ENCODE assay signal across 1 cellular context in the genomic region with DNA sequence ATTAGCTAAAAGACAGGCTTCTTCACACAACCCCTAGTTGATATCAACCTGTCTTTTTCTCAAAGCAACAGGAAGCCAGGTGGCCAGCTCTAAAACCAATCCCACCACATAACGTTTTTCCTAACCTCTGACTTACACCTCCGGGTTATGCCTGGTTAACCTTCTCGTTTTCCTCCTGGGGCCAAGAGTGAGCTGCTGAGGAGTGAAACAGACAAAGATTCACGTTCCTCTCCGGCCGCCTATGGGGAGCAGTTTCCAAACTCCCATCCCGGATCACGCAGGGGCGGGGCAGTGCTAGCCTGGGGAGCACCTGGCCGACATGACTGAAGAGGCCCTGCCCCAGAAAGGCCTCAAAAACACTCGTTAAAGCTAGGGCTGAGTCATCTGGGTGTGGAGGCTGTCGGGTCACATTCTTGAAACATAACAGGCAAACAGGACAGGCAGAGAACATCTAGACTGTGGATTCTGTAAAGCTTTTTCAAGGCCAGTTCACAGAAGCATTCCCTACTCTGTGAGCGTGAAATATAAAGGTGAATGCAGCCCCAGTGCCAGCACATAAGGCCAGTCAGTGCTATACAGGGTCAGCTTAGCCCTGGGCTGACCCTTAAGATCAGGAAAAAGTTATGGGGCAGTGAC.
TF ChIP-seq lines count a peak whose summit lies in the region.

No MANE protein-coding gene starts in this region.

TF ChIP-seq in K562, 482 proteins besides CTCF, POLR2A, EP300 and RAD21 (continued from another document and continues in another):
- TF ChIP-seq, protein P1, sequence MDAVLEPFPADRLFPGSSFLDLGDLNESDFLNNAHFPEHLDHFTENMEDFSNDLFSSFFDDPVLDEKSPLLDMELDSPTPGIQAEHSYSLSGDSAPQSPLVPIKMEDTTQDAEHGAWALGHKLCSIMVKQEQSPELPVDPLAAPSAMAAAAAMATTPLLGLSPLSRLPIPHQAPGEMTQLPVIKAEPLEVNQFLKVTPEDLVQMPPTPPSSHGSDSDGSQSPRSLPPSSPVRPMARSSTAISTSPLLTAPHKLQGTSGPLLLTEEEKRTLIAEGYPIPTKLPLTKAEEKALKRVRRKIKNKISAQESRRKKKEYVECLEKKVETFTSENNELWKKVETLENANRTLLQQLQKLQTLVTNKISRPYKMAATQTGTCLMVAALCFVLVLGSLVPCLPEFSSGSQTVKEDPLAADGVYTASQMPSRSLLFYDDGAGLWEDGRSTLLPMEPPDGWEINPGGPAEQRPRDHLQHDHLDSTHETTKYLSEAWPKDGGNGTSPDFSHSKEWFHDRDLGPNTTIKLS (IDR thresholded peaks at IDR 0.05; ENCODE audit: borderline replicate concordance, low read depth), result no peak; the same call in 1 of the 2 replicates
- TF ChIP-seq, protein P2, sequence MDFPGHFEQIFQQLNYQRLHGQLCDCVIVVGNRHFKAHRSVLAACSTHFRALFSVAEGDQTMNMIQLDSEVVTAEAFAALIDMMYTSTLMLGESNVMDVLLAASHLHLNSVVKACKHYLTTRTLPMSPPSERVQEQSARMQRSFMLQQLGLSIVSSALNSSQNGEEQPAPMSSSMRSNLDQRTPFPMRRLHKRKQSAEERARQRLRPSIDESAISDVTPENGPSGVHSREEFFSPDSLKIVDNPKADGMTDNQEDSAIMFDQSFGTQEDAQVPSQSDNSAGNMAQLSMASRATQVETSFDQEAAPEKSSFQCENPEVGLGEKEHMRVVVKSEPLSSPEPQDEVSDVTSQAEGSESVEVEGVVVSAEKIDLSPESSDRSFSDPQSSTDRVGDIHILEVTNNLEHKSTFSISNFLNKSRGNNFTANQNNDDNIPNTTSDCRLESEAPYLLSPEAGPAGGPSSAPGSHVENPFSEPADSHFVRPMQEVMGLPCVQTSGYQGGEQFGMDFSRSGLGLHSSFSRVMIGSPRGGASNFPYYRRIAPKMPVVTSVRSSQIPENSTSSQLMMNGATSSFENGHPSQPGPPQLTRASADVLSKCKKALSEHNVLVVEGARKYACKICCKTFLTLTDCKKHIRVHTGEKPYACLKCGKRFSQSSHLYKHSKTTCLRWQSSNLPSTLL (IDR thresholded peaks at IDR 0.05), result no peak
- TF ChIP-seq NBN (IDR thresholded peaks at IDR 0.05; ENCODE audit: low read depth) (no peak), POLR2B (IDR thresholded peaks at IDR 0.05; ENCODE audit: low read depth, partially characterized antibody) (no peak), CC2D1A (IDR thresholded peaks at IDR 0.05) (no peak), CBFA2T2 (conservative IDR thresholded peaks at IDR 0.05) (no peak), CAMTA2 (CRISPR knock-in tag; conservative IDR thresholded peaks at IDR 0.05) (no peak), BRD9 (IDR thresholded peaks at IDR 0.05; ENCODE audit: low read depth, partially characterized antibody) (peak; percentile 73), TEAD4 (IDR thresholded peaks at IDR 0.05; ENCODE audit: low read length) (peak; percentile 62; the same call in 1 of the 2 replicates), TEAD4 (CRISPR knock-in tag; IDR thresholded peaks at IDR 0.05; ENCODE audit: borderline replicate concordance) (no peak), PYGO2 (tag; IDR thresholded peaks at IDR 0.05) (0 out of 2 replicates have a peak, but pooled peaks have one; percentile 15), JUND (IDR thresholded peaks at IDR 0.05; ENCODE audit: borderline replicate concordance, low read depth, low read length) (peak; percentile 96), JUND (tag; IDR thresholded peaks at IDR 0.05; ENCODE audit: borderline replicate concordance, low read depth, low read length) (peak; percentile 90; the same call in 2 of the 3 replicates), ZNF431 (CRISPR knock-in tag; IDR thresholded peaks at IDR 0.05) (no peak), ZNF785 (CRISPR knock-in tag; IDR thresholded peaks at IDR 0.05) (no peak), ZNF175 (CRISPR knock-in tag; IDR thresholded peaks at IDR 0.05; ENCODE audit: low read depth) (peak; percentile 51; the same call in 1 of the 2 replicates), TCF7 (IDR thresholded peaks at IDR 0.05; ENCODE audit: borderline replicate concordance) (no peak), SP1 (CRISPR knock-in tag; IDR thresholded peaks at IDR 0.05) (no peak), KLF6 (CRISPR knock-in tag; IDR thresholded peaks at IDR 0.05; ENCODE audit: borderline replicate concordance) (peak; percentile 49; the same call in 1 of the 2 replicates), HDAC2 (IDR thresholded peaks at IDR 0.05) (no peak), MYC (IDR thresholded peaks at IDR 0.05; ENCODE audit: low read depth, low read length) (0 out of 2 replicates have a peak, but pooled peaks have one; percentile 50), MYC (CRISPR knock-in tag; IDR thresholded peaks at IDR 0.05; ENCODE audit: borderline replicate concordance, low read depth) (no peak), ZNF253 (CRISPR knock-in tag; conservative IDR thresholded peaks at IDR 0.05) (no peak), POLR3G (IDR thresholded peaks at IDR 0.05; ENCODE audit: extremely low read depth, insufficient read length, insufficient replicate concordance) (no peak), DIDO1 (tag; IDR thresholded peaks at IDR 0.05; ENCODE audit: low read depth) (no peak), HNRNPUL1 (IDR thresholded peaks at IDR 0.05; ENCODE audit: low read length) (no peak), SREBF2 (CRISPR knock-in tag; IDR thresholded peaks at IDR 0.05) (no peak), NR2F6 (CRISPR knock-in tag; IDR thresholded peaks at IDR 0.05) (no peak), SMARCB1 (IDR thresholded peaks at IDR 0.05; ENCODE audit: insufficient read length, low read depth) (no peak), EGR1 (conservative IDR thresholded peaks at IDR 0.05) (no peak), CSDE1 (IDR thresholded peaks at IDR 0.05) (0 out of 4 replicates have a peak, but pooled peaks of 1 of the 2 experiments have one; percentile 41), ELF4 (CRISPR knock-in tag; IDR thresholded peaks at IDR 0.05) (no peak), NFIX (CRISPR knock-in tag; IDR thresholded peaks at IDR 0.05; ENCODE audit: low read depth) (no peak), ZNF232 (CRISPR knock-in tag; IDR thresholded peaks at IDR 0.05) (no peak)
- TF ChIP-seq, protein P3, sequence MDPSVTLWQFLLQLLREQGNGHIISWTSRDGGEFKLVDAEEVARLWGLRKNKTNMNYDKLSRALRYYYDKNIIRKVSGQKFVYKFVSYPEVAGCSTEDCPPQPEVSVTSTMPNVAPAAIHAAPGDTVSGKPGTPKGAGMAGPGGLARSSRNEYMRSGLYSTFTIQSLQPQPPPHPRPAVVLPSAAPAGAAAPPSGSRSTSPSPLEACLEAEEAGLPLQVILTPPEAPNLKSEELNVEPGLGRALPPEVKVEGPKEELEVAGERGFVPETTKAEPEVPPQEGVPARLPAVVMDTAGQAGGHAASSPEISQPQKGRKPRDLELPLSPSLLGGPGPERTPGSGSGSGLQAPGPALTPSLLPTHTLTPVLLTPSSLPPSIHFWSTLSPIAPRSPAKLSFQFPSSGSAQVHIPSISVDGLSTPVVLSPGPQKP (CRISPR knock-in tag; IDR thresholded peaks at IDR 0.05), result no peak
- TF ChIP-seq, protein P4, sequence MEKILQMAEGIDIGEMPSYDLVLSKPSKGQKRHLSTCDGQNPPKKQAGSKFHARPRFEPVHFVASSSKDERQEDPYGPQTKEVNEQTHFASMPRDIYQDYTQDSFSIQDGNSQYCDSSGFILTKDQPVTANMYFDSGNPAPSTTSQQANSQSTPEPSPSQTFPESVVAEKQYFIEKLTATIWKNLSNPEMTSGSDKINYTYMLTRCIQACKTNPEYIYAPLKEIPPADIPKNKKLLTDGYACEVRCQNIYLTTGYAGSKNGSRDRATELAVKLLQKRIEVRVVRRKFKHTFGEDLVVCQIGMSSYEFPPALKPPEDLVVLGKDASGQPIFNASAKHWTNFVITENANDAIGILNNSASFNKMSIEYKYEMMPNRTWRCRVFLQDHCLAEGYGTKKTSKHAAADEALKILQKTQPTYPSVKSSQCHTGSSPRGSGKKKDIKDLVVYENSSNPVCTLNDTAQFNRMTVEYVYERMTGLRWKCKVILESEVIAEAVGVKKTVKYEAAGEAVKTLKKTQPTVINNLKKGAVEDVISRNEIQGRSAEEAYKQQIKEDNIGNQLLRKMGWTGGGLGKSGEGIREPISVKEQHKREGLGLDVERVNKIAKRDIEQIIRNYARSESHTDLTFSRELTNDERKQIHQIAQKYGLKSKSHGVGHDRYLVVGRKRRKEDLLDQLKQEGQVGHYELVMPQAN (IDR thresholded peaks at IDR 0.05; ENCODE audit: borderline replicate concordance), result no peak
- TF ChIP-seq, protein P5, sequence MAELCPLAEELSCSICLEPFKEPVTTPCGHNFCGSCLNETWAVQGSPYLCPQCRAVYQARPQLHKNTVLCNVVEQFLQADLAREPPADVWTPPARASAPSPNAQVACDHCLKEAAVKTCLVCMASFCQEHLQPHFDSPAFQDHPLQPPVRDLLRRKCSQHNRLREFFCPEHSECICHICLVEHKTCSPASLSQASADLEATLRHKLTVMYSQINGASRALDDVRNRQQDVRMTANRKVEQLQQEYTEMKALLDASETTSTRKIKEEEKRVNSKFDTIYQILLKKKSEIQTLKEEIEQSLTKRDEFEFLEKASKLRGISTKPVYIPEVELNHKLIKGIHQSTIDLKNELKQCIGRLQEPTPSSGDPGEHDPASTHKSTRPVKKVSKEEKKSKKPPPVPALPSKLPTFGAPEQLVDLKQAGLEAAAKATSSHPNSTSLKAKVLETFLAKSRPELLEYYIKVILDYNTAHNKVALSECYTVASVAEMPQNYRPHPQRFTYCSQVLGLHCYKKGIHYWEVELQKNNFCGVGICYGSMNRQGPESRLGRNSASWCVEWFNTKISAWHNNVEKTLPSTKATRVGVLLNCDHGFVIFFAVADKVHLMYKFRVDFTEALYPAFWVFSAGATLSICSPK (IDR thresholded peaks at IDR 0.05; ENCODE audit: borderline replicate concordance), result no peak
- TF ChIP-seq, protein P6, sequence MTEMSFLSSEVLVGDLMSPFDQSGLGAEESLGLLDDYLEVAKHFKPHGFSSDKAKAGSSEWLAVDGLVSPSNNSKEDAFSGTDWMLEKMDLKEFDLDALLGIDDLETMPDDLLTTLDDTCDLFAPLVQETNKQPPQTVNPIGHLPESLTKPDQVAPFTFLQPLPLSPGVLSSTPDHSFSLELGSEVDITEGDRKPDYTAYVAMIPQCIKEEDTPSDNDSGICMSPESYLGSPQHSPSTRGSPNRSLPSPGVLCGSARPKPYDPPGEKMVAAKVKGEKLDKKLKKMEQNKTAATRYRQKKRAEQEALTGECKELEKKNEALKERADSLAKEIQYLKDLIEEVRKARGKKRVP (CRISPR knock-in tag; IDR thresholded peaks at IDR 0.05), result no peak
- TF ChIP-seq, protein P7, sequence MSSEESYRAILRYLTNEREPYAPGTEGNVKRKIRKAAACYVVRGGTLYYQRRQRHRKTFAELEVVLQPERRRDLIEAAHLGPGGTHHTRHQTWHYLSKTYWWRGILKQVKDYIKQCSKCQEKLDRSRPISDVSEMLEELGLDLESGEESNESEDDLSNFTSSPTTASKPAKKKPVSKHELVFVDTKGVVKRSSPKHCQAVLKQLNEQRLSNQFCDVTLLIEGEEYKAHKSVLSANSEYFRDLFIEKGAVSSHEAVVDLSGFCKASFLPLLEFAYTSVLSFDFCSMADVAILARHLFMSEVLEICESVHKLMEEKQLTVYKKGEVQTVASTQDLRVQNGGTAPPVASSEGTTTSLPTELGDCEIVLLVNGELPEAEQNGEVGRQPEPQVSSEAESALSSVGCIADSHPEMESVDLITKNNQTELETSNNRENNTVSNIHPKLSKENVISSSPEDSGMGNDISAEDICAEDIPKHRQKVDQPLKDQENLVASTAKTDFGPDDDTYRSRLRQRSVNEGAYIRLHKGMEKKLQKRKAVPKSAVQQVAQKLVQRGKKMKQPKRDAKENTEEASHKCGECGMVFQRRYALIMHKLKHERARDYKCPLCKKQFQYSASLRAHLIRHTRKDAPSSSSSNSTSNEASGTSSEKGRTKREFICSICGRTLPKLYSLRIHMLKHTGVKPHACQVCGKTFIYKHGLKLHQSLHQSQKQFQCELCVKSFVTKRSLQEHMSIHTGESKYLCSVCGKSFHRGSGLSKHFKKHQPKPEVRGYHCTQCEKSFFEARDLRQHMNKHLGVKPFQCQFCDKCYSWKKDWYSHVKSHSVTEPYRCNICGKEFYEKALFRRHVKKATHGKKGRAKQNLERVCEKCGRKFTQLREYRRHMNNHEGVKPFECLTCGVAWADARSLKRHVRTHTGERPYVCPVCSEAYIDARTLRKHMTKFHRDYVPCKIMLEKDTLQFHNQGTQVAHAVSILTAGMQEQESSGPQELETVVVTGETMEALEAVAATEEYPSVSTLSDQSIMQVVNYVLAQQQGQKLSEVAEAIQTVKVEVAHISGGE (CRISPR knock-in tag; IDR thresholded peaks at IDR 0.05), result no peak
- TF ChIP-seq, protein P8, sequence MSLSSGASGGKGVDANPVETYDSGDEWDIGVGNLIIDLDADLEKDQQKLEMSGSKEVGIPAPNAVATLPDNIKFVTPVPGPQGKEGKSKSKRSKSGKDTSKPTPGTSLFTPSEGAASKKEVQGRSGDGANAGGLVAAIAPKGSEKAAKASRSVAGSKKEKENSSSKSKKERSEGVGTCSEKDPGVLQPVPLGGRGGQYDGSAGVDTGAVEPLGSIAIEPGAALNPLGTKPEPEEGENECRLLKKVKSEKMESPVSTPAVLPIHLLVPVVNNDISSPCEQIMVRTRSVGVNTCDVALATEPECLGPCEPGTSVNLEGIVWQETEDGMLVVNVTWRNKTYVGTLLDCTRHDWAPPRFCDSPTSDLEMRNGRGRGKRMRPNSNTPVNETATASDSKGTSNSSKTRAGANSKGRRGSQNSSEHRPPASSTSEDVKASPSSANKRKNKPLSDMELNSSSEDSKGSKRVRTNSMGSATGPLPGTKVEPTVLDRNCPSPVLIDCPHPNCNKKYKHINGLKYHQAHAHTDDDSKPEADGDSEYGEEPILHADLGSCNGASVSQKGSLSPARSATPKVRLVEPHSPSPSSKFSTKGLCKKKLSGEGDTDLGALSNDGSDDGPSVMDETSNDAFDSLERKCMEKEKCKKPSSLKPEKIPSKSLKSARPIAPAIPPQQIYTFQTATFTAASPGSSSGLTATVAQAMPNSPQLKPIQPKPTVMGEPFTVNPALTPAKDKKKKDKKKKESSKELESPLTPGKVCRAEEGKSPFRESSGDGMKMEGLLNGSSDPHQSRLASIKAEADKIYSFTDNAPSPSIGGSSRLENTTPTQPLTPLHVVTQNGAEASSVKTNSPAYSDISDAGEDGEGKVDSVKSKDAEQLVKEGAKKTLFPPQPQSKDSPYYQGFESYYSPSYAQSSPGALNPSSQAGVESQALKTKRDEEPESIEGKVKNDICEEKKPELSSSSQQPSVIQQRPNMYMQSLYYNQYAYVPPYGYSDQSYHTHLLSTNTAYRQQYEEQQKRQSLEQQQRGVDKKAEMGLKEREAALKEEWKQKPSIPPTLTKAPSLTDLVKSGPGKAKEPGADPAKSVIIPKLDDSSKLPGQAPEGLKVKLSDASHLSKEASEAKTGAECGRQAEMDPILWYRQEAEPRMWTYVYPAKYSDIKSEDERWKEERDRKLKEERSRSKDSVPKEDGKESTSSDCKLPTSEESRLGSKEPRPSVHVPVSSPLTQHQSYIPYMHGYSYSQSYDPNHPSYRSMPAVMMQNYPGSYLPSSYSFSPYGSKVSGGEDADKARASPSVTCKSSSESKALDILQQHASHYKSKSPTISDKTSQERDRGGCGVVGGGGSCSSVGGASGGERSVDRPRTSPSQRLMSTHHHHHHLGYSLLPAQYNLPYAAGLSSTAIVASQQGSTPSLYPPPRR (CRISPR knock-in tag; IDR thresholded peaks at IDR 0.05; ENCODE audit: borderline replicate concordance), result no peak
